29 cellular contexts compared by ENCODE assay signal in genomic region chr1:3273447-3273846, GRCh38.
"Had no signal": no experiment of that assay in that cellular context is flagged by ENCODE, and none has a peak within 500 bp of the region (broad histone marks: within the 10 kb centered on the region; RNA-seq: fewer than 3 reads in every experiment).

No MANE protein-coding gene starts in this region.

- DNase-seq: activated CD4-positive, alpha-beta memory T cell treated with anti-CD3 and anti-CD28 coated beads for 36 hours; activated CD4-positive, alpha-beta T cell treated with anti-CD3 and anti-CD28 coated beads for 36 hours; activated CD4-positive, alpha-beta T cell treated with anti-CD3 and anti-CD28 coated beads, Interleukin-2, amount 50 U/mL, for 1 hour; activated CD8-positive, alpha-beta memory T cell treated with anti-CD3 and anti-CD28 coated beads, Interleukin-2, amount 50 U/mL, for 4 hours; activated gamma-delta T cell treated with Interleukin-2 at 50 U/mL for 16 hours; activated naive CD4-positive, alpha-beta T cell treated with anti-CD3 and anti-CD28 coated beads for 36 hours; activated T-cell treated with anti-CD3 and anti-CD28 coated beads for 4 hours; activated T-cell treated with anti-CD3 and anti-CD28 coated beads, Interleukin-2, amount 50 U/mL, for 4 hours; adrenal gland; MM.1S; MV-4-11; NCI-H1092; NCI-H1436 treated with DMSO at 0.1 percent for 48 hours; NCI-H1694 treated with DMSO at 0.1 percent for 48 hours; NCI-H2029; NCI-H345; NCI-H524 treated with DMSO at 0.1 percent for 48 hours; Peyer's patch; RPMI8226; SHP77 treated with DMSO at 0.1 percent for 48 hours; SK-N-SH had no signal

- H3K9me3 ChIP-seq: adrenal gland, Peyer's patch, SJSA1, SK-N-SH had no signal

- H3K27ac ChIP-seq: adrenal gland, KMS-11, Peyer's patch, SJSA1 had no signal

- H3K4me1 ChIP-seq: adrenal gland, Peyer's patch had no signal

- H3K27me3 Mint-ChIP-seq: activated CD4-positive, alpha-beta memory T cell treated with anti-CD3 and anti-CD28 coated beads for 36 hours had no signal

- H3K4me3 ChIP-seq: adrenal gland, Peyer's patch, SJSA1 had no signal

- ATAC-seq: activated CD4-positive, alpha-beta T cell treated with anti-CD3 and anti-CD28 coated beads for 36 hours; activated CD4-positive, CD25-positive, alpha-beta regulatory T cell treated with anti-CD3 and anti-CD28 coated beads, Interleukin-2, amount 50 U/mL, for 24 hours; activated naive CD4-positive, alpha-beta T cell treated with anti-CD3 and anti-CD28 coated beads, Interleukin-2, amount 50 U/mL, for 72 hours; activated T-cell treated with anti-CD3 and anti-CD28 coated beads, Interleukin-2, amount 50 U/mL, for 4 hours; WTC11 had no signal

- H3K4me3 Mint-ChIP-seq: activated CD4-positive, alpha-beta memory T cell treated with anti-CD3 and anti-CD28 coated beads for 36 hours; activated CD4-positive, alpha-beta T cell treated with anti-CD3 and anti-CD28 coated beads for 36 hours; activated naive CD4-positive, alpha-beta T cell treated with anti-CD3 and anti-CD28 coated beads for 36 hours; activated T-cell treated with anti-CD3 and anti-CD28 coated beads, Interleukin-2, amount 50 U/mL, for 4 hours; activated T-helper 1 cell treated with anti-CD3 and anti-CD28 coated beads, Interleukin-12 subunit alpha, Interleukin-12 subunit beta, Interleukin-2, Interleukin-4 antibody, amounts not matched to agents 30 ng/mL and 10 ng/mL and 1 ng/mL, durations not matched to agents 14 hours and 24 hours and 36 hours; T-helper 1 cell treated with Interleukin-12 subunit alpha and Interleukin-12 subunit beta and Interleukin-4 antibody, amounts not matched to agents 30 μg/mL and 1 μg/mL, for 36 hours; T-helper 2 cell treated with Interferon-gamma antibody and Interleukin-4, amounts not matched to agents 5 μg/mL and 100 μg/mL, for 36 hours; WTC11 had no signal

- H3K4me2 ChIP-seq: KMS-11, SK-N-SH had no signal

- H3K4me1 Mint-ChIP-seq: activated CD4-positive, alpha-beta T cell treated with anti-CD3 and anti-CD28 coated beads for 36 hours; WTC11 had no signal

- H3K9ac ChIP-seq: KMS-11, SK-N-SH had no signal

- H3K27ac Mint-ChIP-seq: activated CD4-positive, alpha-beta memory T cell treated with anti-CD3 and anti-CD28 coated beads for 36 hours; activated CD4-positive, alpha-beta T cell treated with anti-CD3 and anti-CD28 coated beads for 36 hours; activated naive CD4-positive, alpha-beta T cell treated with anti-CD3 and anti-CD28 coated beads for 36 hours; activated naive CD4-positive, alpha-beta T cell treated with anti-CD3 and anti-CD28 coated beads, Interleukin-2, amount 50 U/mL, for 72 hours; activated T-helper 1 cell treated with anti-CD3 and anti-CD28 coated beads, Interleukin-12 subunit alpha, Interleukin-12 subunit beta, Interleukin-2, Interleukin-4 antibody, amounts not matched to agents 30 ng/mL and 10 ng/mL and 1 ng/mL, durations not matched to agents 14 hours and 24 hours and 36 hours; T-helper 1 cell treated with Interleukin-12 subunit alpha and Interleukin-12 subunit beta and Interleukin-4 antibody, amounts not matched to agents 30 μg/mL and 1 μg/mL, for 36 hours; T-helper 2 cell treated with Interferon-gamma antibody and Interleukin-4, amounts not matched to agents 5 μg/mL and 100 μg/mL, for 36 hours; WTC11 had no signal

- H3K9me3 Mint-ChIP-seq: activated CD4-positive, alpha-beta memory T cell treated with anti-CD3 and anti-CD28 coated beads for 36 hours; activated naive CD4-positive, alpha-beta T cell treated with anti-CD3 and anti-CD28 coated beads for 36 hours; activated naive CD4-positive, alpha-beta T cell treated with anti-CD3 and anti-CD28 coated beads, Interleukin-2, amount 50 U/mL, for 72 hours; activated T-cell treated with anti-CD3 and anti-CD28 coated beads, Interleukin-2, amount 50 U/mL, for 4 hours; activated T-helper 1 cell treated with anti-CD3 and anti-CD28 coated beads, Interleukin-12 subunit alpha, Interleukin-12 subunit beta, Interleukin-2, Interleukin-4 antibody, amounts not matched to agents 30 ng/mL and 10 ng/mL and 1 ng/mL, durations not matched to agents 14 hours and 24 hours and 36 hours; T-helper 2 cell treated with Interferon-gamma antibody and Interleukin-4, amounts not matched to agents 5 μg/mL and 100 μg/mL, for 36 hours; WTC11 had no signal

- H3K27me3 ChIP-seq: Peyer's patch, SJSA1 had no signal

- H3K36me3 Mint-ChIP-seq: activated CD4-positive, alpha-beta memory T cell treated with anti-CD3 and anti-CD28 coated beads for 36 hours; activated naive CD4-positive, alpha-beta T cell treated with anti-CD3 and anti-CD28 coated beads, Interleukin-2, amount 50 U/mL, for 72 hours; WTC11 had no signal

- H3K36me3 ChIP-seq: adrenal gland, Peyer's patch, SJSA1 had no signal
